Comparison of ENCODE assay signal across 11 cellular contexts in genomic region chr11:112655386-112655785, GRCh38.
DNase-seq lines count a peak whose midpoint lies in the region; ATAC-seq and TF ChIP-seq lines count a peak whose summit lies in the region.
"Had no signal": no experiment of that assay in that cellular context is flagged by ENCODE, and none has a peak within 500 bp of the region (broad histone marks: within the 10 kb centered on the region; RNA-seq: fewer than 3 reads in every experiment).

No MANE protein-coding gene starts in this region.

- TF ChIP-seq CTCF in fibroblast of the aortic adventitia (IDR thresholded peaks at IDR 0.05; ENCODE audit: insufficient read depth, low read length) (no peak), mucosa of descending colon (IDR thresholded peaks at IDR 0.05) (no peak)

- ATAC-seq in mucosa of descending colon (peak; percentile 53), HG03354 (IDR thresholded peaks at IDR 0.05; ENCODE audit: poor library complexity, severe bottlenecking, unreplicated experiment) (no peak), HG03378 (IDR thresholded peaks at IDR 0.05; ENCODE audit: unreplicated experiment) (no peak)

- intact Hi-C loops in mucosa of descending colon (cut with DNase I, micrococcal nuclease): no loop called here

- no peaks in the 10 kb centered on the region for H3K4me1 ChIP-seq in mucosa of descending colon (ENCODE audit: low read depth)

- DNase-seq in Ammon's horn (ENCODE audit: low spot score): peak; percentile 92
- DNase-seq in RKO (ENCODE audit: low spot score): peak; percentile 8
- DNase-seq in fibroblast of the aortic adventitia (ENCODE audit: low read depth): peak; percentile 97
- DNase-seq in mucosa of descending colon: peak; percentile 49 to 67 (median 63)
- no peak for DNase-seq in NCI-H187 treated with DMSO at 0.1 percent for 48 hours (lab: John Stamatoyannopoulos, UW)
- no peak for DNase-seq in amniotic stem cell (lab: John Stamatoyannopoulos, UW)
- DNase-seq: activated CD8-positive, alpha-beta memory T cell treated with anti-CD3 and anti-CD28 coated beads, Interleukin-2, amount 50 U/mL, for 4 hours; effector CD8-positive, alpha-beta T cell; naive B cell had no signal

- H3K4me3 ChIP-seq in fibroblast of the aortic adventitia (ENCODE audit: low read depth, low read length) (no peak overlapping the region), mucosa of descending colon (no peak overlapping the region)

- H3K36me3 ChIP-seq in mucosa of descending colon (ENCODE audit: low read depth): no peaks in the 10 kb centered on the region

- H3K9me3 ChIP-seq in mucosa of descending colon: no peaks in the 10 kb centered on the region

Comparison
In these comparisons a context has a peak if more than half of its experiments do, and no peak if none do; other contexts are left out.
1. DNase-seq: peak in Ammon's horn (single experiment), RKO (single experiment), fibroblast of the aortic adventitia (single experiment) and mucosa of descending colon (3 of 3); none in NCI-H187 treated with DMSO at 0.1 percent for 48 hours (single experiment) and amniotic stem cell (single experiment).